In genomic region chr10:92291610-92291859, GRCh38 we compare ENCODE assay signal across 8 cellular contexts. TPM values are rescaled to one million over a fixed set of nuclear protein-coding genes. Genes with fewer than 3 reads are reported as not detected.
DNase-seq lines count a peak whose midpoint lies in the region; ATAC-seq and TF ChIP-seq lines count a peak whose summit lies in the region.

No MANE protein-coding gene starts in this region.

- H3K27ac ChIP-seq in iPS-20b (ENCODE audit: low read length) (peak overlapping the region; percentile 65), substantia nigra (ENCODE audit: low read depth, low read length, poor library complexity, severe bottlenecking) (peak overlapping the region; percentile 81)

- CTCF ChIA-PET in activated naive CD4-positive, alpha-beta T cell treated with anti-CD3 and anti-CD28 coated beads, Interleukin-2, amount 10 ng/mL, durations not matched to agents 7 days and 5 days (lab: Charles Lee) = interaction anchor here (0.8 to 5.9 kb wide), 5 partner anchors 9 to 299 kb away, joined by 3 to 44 read pairs (median 4); no protein-coding TSS in a partner anchor

- H3K4me3 ChIP-seq in iPS-20b (ENCODE audit: low read length) = peak overlapping the region; percentile 91

- TF ChIP-seq POLR2A in GM18505 (IDR thresholded peaks at IDR 0.05; ENCODE audit: borderline replicate concordance, extremely low read depth, insufficient read depth, insufficient read length) = no peak

- peak overlapping the region; percentile 83 for H3K27ac Mint-ChIP-seq in activated naive CD4-positive, alpha-beta T cell treated with anti-CD3 and anti-CD28 coated beads, Interleukin-2, amount 10 ng/mL, durations not matched to agents 7 days and 5 days
- H3K27ac Mint-ChIP-seq in activated T-helper 2 cell treated with anti-CD3 and anti-CD28 coated beads, Interferon-gamma antibody, Interleukin-2, Interleukin-4, amounts not matched to agents 10 μg/mL and 5 μg/mL and 100 μg/mL, durations not matched to agents 14 hours and 24 hours and 36 hours = peak overlapping the region; percentile 77

- H3K36me3 ChIP-seq in iPS-20b (ENCODE audit: insufficient read depth, low read depth, low read length) = peaks cover 23% of the 10 kb centered on the region

- H3K4me1 Mint-ChIP-seq in activated naive CD4-positive, alpha-beta T cell treated with anti-CD3 and anti-CD28 coated beads, Interleukin-2, amount 10 ng/mL, durations not matched to agents 7 days and 5 days = peaks cover 30% of the 10 kb centered on the region
- peaks cover 24% of the 10 kb centered on the region for H3K4me1 Mint-ChIP-seq in activated T-helper 2 cell treated with anti-CD3 and anti-CD28 coated beads, Interferon-gamma antibody, Interleukin-2, Interleukin-4, amounts not matched to agents 10 μg/mL and 5 μg/mL and 100 μg/mL, durations not matched to agents 14 hours and 24 hours and 36 hours (ENCODE audit: low read depth)

- peaks cover 17% of the 10 kb centered on the region for H3K36me3 Mint-ChIP-seq in activated naive CD4-positive, alpha-beta T cell treated with anti-CD3 and anti-CD28 coated beads, Interleukin-2, amount 10 ng/mL, durations not matched to agents 7 days and 5 days
- H3K36me3 Mint-ChIP-seq in activated T-helper 2 cell treated with anti-CD3 and anti-CD28 coated beads, Interferon-gamma antibody, Interleukin-2, Interleukin-4, amounts not matched to agents 10 μg/mL and 5 μg/mL and 100 μg/mL, durations not matched to agents 14 hours and 24 hours and 36 hours (ENCODE audit: low read depth) = peaks cover 20% of the 10 kb centered on the region

- ATAC-seq in GM18505 (IDR thresholded peaks at IDR 0.05; ENCODE audit: unreplicated experiment) (no peak), left colon (no peak)

- H3K9ac ChIP-seq in iPS-20b (ENCODE audit: low read depth, low read length) = peak overlapping the region; percentile 95

- peak overlapping the region; percentile 95 for H3K4me3 Mint-ChIP-seq in activated naive CD4-positive, alpha-beta T cell treated with anti-CD3 and anti-CD28 coated beads, Interleukin-2, amount 10 ng/mL, durations not matched to agents 7 days and 5 days
- peak overlapping the region; percentile 94 for H3K4me3 Mint-ChIP-seq in activated T-helper 2 cell treated with anti-CD3 and anti-CD28 coated beads, Interferon-gamma antibody, Interleukin-2, Interleukin-4, amounts not matched to agents 10 μg/mL and 5 μg/mL and 100 μg/mL, durations not matched to agents 14 hours and 24 hours and 36 hours (ENCODE audit: low read depth)

- H3K9me3 ChIP-seq in iPS-20b (ENCODE audit: insufficient read depth, low read depth, low read length) = no peaks in the 10 kb centered on the region

- no peaks in the 10 kb centered on the region for H3K27me3 ChIP-seq in iPS-20b (ENCODE audit: insufficient read depth, low read length)

- H3K27me3 Mint-ChIP-seq in activated naive CD4-positive, alpha-beta T cell treated with anti-CD3 and anti-CD28 coated beads, Interleukin-2, amount 10 ng/mL, durations not matched to agents 7 days and 5 days = peaks cover 4% of the 10 kb centered on the region
- no peaks in the 10 kb centered on the region for H3K27me3 Mint-ChIP-seq in activated T-helper 2 cell treated with anti-CD3 and anti-CD28 coated beads, Interferon-gamma antibody, Interleukin-2, Interleukin-4, amounts not matched to agents 10 μg/mL and 5 μg/mL and 100 μg/mL, durations not matched to agents 14 hours and 24 hours and 36 hours (ENCODE audit: low read depth)

- 0 out of 2 replicates have a peak, but pooled peaks cover 5% of the 10 kb centered on the region for H3K4me1 ChIP-seq in iPS-20b (ENCODE audit: insufficient read depth, low read length)

- H3K9me3 Mint-ChIP-seq in activated naive CD4-positive, alpha-beta T cell treated with anti-CD3 and anti-CD28 coated beads, Interleukin-2, amount 10 ng/mL, durations not matched to agents 7 days and 5 days = no peaks in the 10 kb centered on the region
- H3K9me3 Mint-ChIP-seq in activated T-helper 2 cell treated with anti-CD3 and anti-CD28 coated beads, Interferon-gamma antibody, Interleukin-2, Interleukin-4, amounts not matched to agents 10 μg/mL and 5 μg/mL and 100 μg/mL, durations not matched to agents 14 hours and 24 hours and 36 hours = no peaks in the 10 kb centered on the region

- DNase-seq in activated naive CD4-positive, alpha-beta T cell treated with anti-CD3 and anti-CD28 coated beads, Interleukin-2, amount 10 ng/mL, durations not matched to agents 7 days and 5 days = no peak
- no peak for DNase-seq in activated naive CD4-positive, alpha-beta T cell treated with anti-CD3 and anti-CD28 coated beads, Interleukin-2, amount 50 U/mL, for 16 hours
- DNase-seq in activated T-helper 2 cell treated with anti-CD3 and anti-CD28 coated beads, Interferon-gamma antibody, Interleukin-2, Interleukin-4, amounts not matched to agents 10 μg/mL and 5 μg/mL and 100 μg/mL, durations not matched to agents 14 hours and 24 hours and 36 hours (ENCODE audit: low spot score) = no peak
- DNase-seq in substantia nigra (lab: John Stamatoyannopoulos, UW) (peak in 5 of 49 donors; percentile 34 to 47 (median 40)), left colon (no peak), cerebellum (ENCODE audit: low spot score) (no peak)

- intact Hi-C loops in activated T-helper 2 cell treated with anti-CD3 and anti-CD28 coated beads, Interferon-gamma antibody, Interleukin-2, Interleukin-4, amounts not matched to agents 10 μg/mL and 5 μg/mL and 100 μg/mL, durations not matched to agents 14 hours and 24 hours and 36 hours (cut with micrococcal nuclease) = loop anchor here (1.0 to 10.0 kb wide), 7 partner anchors 51 to 494 kb away; partner anchors contain the start of genes IDE and TNKS2
- intact Hi-C loops in left colon (cut with DNase I, micrococcal nuclease) = loop anchor here in 1 of 2 donors (5.0 kb wide), 1 partner anchor 204 kb away; no protein-coding TSS in a partner anchor

RNA-seq across cellular contexts. Expression of gene MARCHF5, which starts 0.6 kb away (rescaled TPM):
- 19.4 and 20.3 TPM in 2 replicates for total RNA-seq in activated T-helper 2 cell treated with anti-CD3 and anti-CD28 coated beads, Interferon-gamma antibody, Interleukin-2, Interleukin-4, amounts not matched to agents 10 μg/mL and 5 μg/mL and 100 μg/mL, durations not matched to agents 14 hours and 24 hours and 36 hours
- total RNA-seq in left colon = 10 to 100 TPM; 35.9 to 42.6 TPM
- 27.2 TPM for total RNA-seq in cerebellum

RNA-seq across cellular contexts. Expression of gene CPEB3, which starts 0.7 kb away (rescaled TPM):
- 1.9 TPM in 2 replicates for total RNA-seq in activated T-helper 2 cell treated with anti-CD3 and anti-CD28 coated beads, Interferon-gamma antibody, Interleukin-2, Interleukin-4, amounts not matched to agents 10 μg/mL and 5 μg/mL and 100 μg/mL, durations not matched to agents 14 hours and 24 hours and 36 hours
- total RNA-seq in left colon = 1 to 10 TPM; 6.9 to 9.9 TPM
- 23.4 TPM for total RNA-seq in cerebellum
